1 cellular context compared by ENCODE assay signal in genomic region chr11:65111159-65111536, GRCh38.
TF ChIP-seq lines count a peak whose summit lies in the region.

No MANE protein-coding gene starts in this region.

TF ChIP-seq in GM23338, 12 proteins besides CTCF, POLR2A, EP300 and RAD21 (continued from another document):
- no peak for TF ChIP-seq ZNF462 (CRISPR knock-in tag; IDR thresholded peaks at IDR 0.05)
- no peak for TF ChIP-seq JUNB (IDR thresholded peaks at IDR 0.05; ENCODE audit: unreplicated experiment)
- no peak for TF ChIP-seq ZNF331 (CRISPR knock-in tag; IDR thresholded peaks at IDR 0.05; ENCODE audit: low read depth)
- no peak for TF ChIP-seq EZH2phosphoT487 (IDR thresholded peaks at IDR 0.05; ENCODE audit: unreplicated experiment)
- no peak for TF ChIP-seq ZNF114 (CRISPR knock-in tag; IDR thresholded peaks at IDR 0.05)
- no peak for TF ChIP-seq CREB1 (CRISPR knock-in tag; IDR thresholded peaks at IDR 0.05; ENCODE audit: low read depth)
